9 cellular contexts compared by ENCODE assay signal in genomic region chr7:23743226-23743625, GRCh38. TPM values are rescaled to one million over a fixed set of nuclear protein-coding genes. Genes with fewer than 3 reads are reported as not detected.
"Had no signal": no experiment of that assay in that cellular context is flagged by ENCODE, and none has a peak within 500 bp of the region (broad histone marks: within the 10 kb centered on the region; RNA-seq: fewer than 3 reads in every experiment).

No MANE protein-coding gene starts in this region.

- H3K27ac ChIP-seq: GM23248 had no signal

- H3K9ac ChIP-seq: GM23248 had no signal

- H3K4me1 ChIP-seq: HAP-1 had no signal

- ATAC-seq: K562 had no signal

- H3K36me3 ChIP-seq: HAP-1 had no signal

- H2AFZ ChIP-seq: GM23248 had no signal

- DNase-seq: GM23248, GOT3, H7, HFFc6, IMR-90, Kasumi-1, KG1 had no signal

- H3K4me3 ChIP-seq: GM23248, HAP-1, K562 had no signal

RNA-seq across cellular contexts. Expression of gene STK31, which starts 33.2 kb away (rescaled TPM):
- total RNA-seq: GM23248, HFFc6, IMR-90 had no signal
- polyA plus RNA-seq: GM23248, IMR-90 had no signal
